ENCODE assay signal across 9 cellular contexts in the genomic region with DNA sequence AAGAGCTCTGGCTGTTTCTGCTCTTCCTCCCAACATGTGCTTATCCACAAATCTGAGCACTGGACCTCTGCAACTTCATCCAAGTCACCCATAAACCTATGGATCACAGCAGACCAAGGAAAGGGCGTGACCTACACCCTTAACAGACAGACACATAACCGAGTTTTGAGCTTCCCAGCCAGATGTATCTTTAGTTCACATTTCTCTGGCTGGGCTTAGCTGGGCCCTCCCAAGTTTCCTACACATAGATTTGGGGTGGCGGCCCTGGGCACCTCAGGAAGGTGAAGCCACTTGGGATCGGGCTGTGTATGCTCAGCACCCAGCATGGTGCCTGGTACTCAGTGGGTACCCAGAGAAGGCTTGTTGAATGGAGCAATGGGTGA.
"Had no signal": no experiment of that assay in that cellular context is flagged by ENCODE, and none has a peak within 500 bp of the region (broad histone marks: within the 10 kb centered on the region; RNA-seq: fewer than 3 reads in every experiment).

No MANE protein-coding gene starts in this region.

- H3K4me3 ChIP-seq: GM23338, HAP-1 had no signal

- ATAC-seq: GM23338, HCT116 had no signal

- H3K4me2 ChIP-seq: GM23338, KMS-11 had no signal

- H3K4me1 ChIP-seq: HAP-1 had no signal

- DNase-seq: H7, IMR-90, KBM-7 had no signal

- H3K4me3 Mint-ChIP-seq: GM23338, HFFc6 had no signal

- H3K9me3 ChIP-seq: HAP-1 had no signal

- H3K36me3 ChIP-seq: HAP-1 had no signal

- H3K27ac ChIP-seq: KMS-11 had no signal

- H3K4me1 Mint-ChIP-seq: GM23338 had no signal

- H3K9me3 Mint-ChIP-seq: GM23338, HFFc6 had no signal

- H3K9ac ChIP-seq: KMS-11 had no signal

- H3K27ac Mint-ChIP-seq: GM23338, HFFc6 had no signal

- H2AFZ ChIP-seq: GM23338 had no signal

- FAIRE-seq: HTR-8/SVneo had no signal
